ENCODE assay signal across 8 cellular contexts in the genomic region with DNA sequence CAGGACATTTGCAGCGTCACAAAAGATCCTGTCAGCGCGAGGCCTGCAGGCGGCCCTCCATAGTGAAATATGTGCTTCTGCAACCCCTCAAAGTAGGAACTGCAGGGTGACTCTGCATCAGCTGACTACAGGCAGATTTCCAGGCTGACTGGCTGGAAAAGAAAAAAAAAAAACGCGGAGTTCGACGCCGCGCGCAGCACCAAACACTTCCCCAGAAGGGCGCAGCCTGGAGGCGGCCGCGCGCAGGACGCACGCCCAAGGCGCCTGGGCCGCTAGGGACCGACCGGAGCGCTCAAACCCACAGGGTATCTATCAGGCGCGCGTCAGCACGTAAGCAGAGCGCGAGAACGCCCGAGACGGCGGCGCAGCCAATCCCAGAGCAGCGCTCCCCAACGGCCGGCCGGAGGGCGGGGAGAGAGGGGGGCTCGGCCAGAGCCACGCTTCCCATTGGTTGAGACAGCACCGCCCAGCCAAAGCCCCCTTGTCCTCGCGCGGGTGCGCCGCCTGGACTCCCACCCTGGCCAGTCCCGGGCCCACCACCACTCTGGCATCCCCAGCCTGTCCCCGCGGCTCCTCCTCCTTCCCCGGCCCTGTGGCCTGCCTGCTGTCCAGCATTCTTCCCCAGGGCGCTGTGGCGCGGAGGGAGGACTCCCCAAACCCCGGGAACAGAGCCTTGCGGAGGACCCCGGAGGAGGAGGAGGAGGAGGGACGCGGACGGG. TPM values are rescaled to one million over a fixed set of nuclear protein-coding genes. Genes with fewer than 3 reads are reported as not detected.
DNase-seq lines count a peak whose midpoint lies in the region; ATAC-seq and TF ChIP-seq lines count a peak whose summit lies in the region.

No MANE protein-coding gene starts in this region.

- TF ChIP-seq CTCF in C4-2B (conservative IDR thresholded peaks at IDR 0.05) (peak; percentile 89), left lung (IDR thresholded peaks at IDR 0.05) (peak; percentile 36 to 64)

- intact Hi-C loops in dendritic cell treated with granulocyte-macrophage colony-stimulating factor and Interleukin-4, amounts not matched to agents 40 ng/mL and 50 ng/mL, for 4 days (cut with micrococcal nuclease), result no loop called here
- intact Hi-C loops in left lung (cut with DNase I), result no loop called here

- peak overlapping the region; percentile 78 to 83 for H3K4me3 ChIP-seq in left lung

- peak overlapping the region; percentile 73 for H3K4me3 Mint-ChIP-seq in dendritic cell treated with granulocyte-macrophage colony-stimulating factor and Interleukin-4, amounts not matched to agents 40 ng/mL and 50 ng/mL, for 4 days

- H3K36me3 ChIP-seq in left lung, result no peaks in the 10 kb centered on the region

- peaks cover 0 to 37% of the 10 kb centered on the region in 2 donors for H3K27me3 ChIP-seq in left lung

- no peaks in the 10 kb centered on the region for H3K9me3 Mint-ChIP-seq in dendritic cell treated with granulocyte-macrophage colony-stimulating factor and Interleukin-4, amounts not matched to agents 40 ng/mL and 50 ng/mL, for 4 days

- H3K36me3 Mint-ChIP-seq in dendritic cell treated with granulocyte-macrophage colony-stimulating factor and Interleukin-4, amounts not matched to agents 40 ng/mL and 50 ng/mL, for 4 days (ENCODE audit: low read depth), result no peaks in the 10 kb centered on the region

- peak; percentile 95 for ATAC-seq in GM19328 (IDR thresholded peaks at IDR 0.05; ENCODE audit: unreplicated experiment)
- ATAC-seq in HG03469 (IDR thresholded peaks at IDR 0.05; ENCODE audit: unreplicated experiment), result peak; percentile 95
- peak; percentile 97 for ATAC-seq in left lung

- peaks cover 29% of the 10 kb centered on the region for H3K27me3 Mint-ChIP-seq in dendritic cell treated with granulocyte-macrophage colony-stimulating factor and Interleukin-4, amounts not matched to agents 40 ng/mL and 50 ng/mL, for 4 days

- H3K9me3 ChIP-seq in left lung, result no peaks in the 10 kb centered on the region

- H3K4me1 Mint-ChIP-seq in dendritic cell treated with granulocyte-macrophage colony-stimulating factor and Interleukin-4, amounts not matched to agents 40 ng/mL and 50 ng/mL, for 4 days (ENCODE audit: low read depth), result peaks cover 27% of the 10 kb centered on the region

- H3K27ac ChIP-seq in C4-2B (peak overlapping the region; percentile 91), left lung (peak overlapping the region; percentile 87 to 92)

- H3K27ac Mint-ChIP-seq in dendritic cell treated with granulocyte-macrophage colony-stimulating factor and Interleukin-4, amounts not matched to agents 40 ng/mL and 50 ng/mL, for 4 days, result peak overlapping the region; percentile 97

- DNase-seq in NCI-H526 treated with DMSO at 0.1 percent for 48 hours (lab: John Stamatoyannopoulos, UW), result peak; percentile 95
- DNase-seq in activated CD4-positive, alpha-beta T cell treated with anti-CD3 and anti-CD28 coated beads, Interleukin-2, amount 50 U/mL, for 1 hour, result peak; percentile 89
- DNase-seq in left lung, result peak; percentile 97 to 99
- DNase-seq in stimulated activated CD4-positive, alpha-beta T cell treated with anti-CD3 and anti-CD28 coated beads, Interleukin-2, amount 100 ng/mL, for 4 hours (ENCODE audit: low read depth), result peak; percentile 84

- H3K4me1 ChIP-seq in left lung, result peaks cover 4 to 20% of the 10 kb centered on the region in 2 donors

RNA-seq across cellular contexts. Expression of gene BDH1, which starts 1.0 kb away (rescaled TPM):
- 10 to 100 TPM; 15.5 to 22.0 TPM for total RNA-seq in left lung

Comparison
In these comparisons a context has a peak if more than half of its experiments do, and no peak if none do; other contexts are left out.
1. Peak in every context shown above with its lines: DNase-seq, ATAC-seq, H3K4me3 ChIP-seq and H3K27ac ChIP-seq.